8 cellular contexts compared by ENCODE assay signal in genomic region chr12:112130461-112130998, GRCh38.
A peak's percentile ranks its signal among the peaks of the same experiment; 100 is the strongest.
DNase-seq lines count a peak whose midpoint lies in the region; ATAC-seq and TF ChIP-seq lines count a peak whose summit lies in the region.

No MANE protein-coding gene starts in this region.

- in situ Hi-C loops in GM13976 (cut with MboI; ENCODE audit: low sequenced_read_pairs, unreplicated experiment) = no loop called here

- no peak for TF ChIP-seq CTCF in GM13976 (IDR thresholded peaks at IDR 0.05; ENCODE audit: borderline replicate concordance, control extremely low read depth, extremely low read depth, insufficient read depth, missing control alignments)

- peak; percentile 51 for ATAC-seq in HG02798 (IDR thresholded peaks at IDR 0.05; ENCODE audit: poor library complexity, unreplicated experiment)
- ATAC-seq in GM19395 (IDR thresholded peaks at IDR 0.05; ENCODE audit: unreplicated experiment) = no peak
- ATAC-seq in GM19397 (IDR thresholded peaks at IDR 0.05; ENCODE audit: unreplicated experiment) = no peak

- peak overlapping the region; percentile 29 for H3K27ac ChIP-seq in substantia nigra (ENCODE audit: low read depth, low read length, poor library complexity, severe bottlenecking)

- peak; percentile 55 for DNase-seq in GM13976 (ENCODE audit: low spot score)
- peak; percentile 89 for DNase-seq in SIG-M5 treated with dmso at 0.1 percent for 504 hours (lab: John Stamatoyannopoulos, UW; ENCODE audit: unreplicated experiment)
- peak; percentile 32 for DNase-seq in globus pallidus (ENCODE audit: low spot score)
- no peak for DNase-seq in substantia nigra (lab: John Stamatoyannopoulos, UW)
- no peak for DNase-seq in HCEC 1CT

Comparison
In these comparisons a context has a peak if more than half of its experiments do, and no peak if none do; other contexts are left out.
1. DNase-seq: peak in GM13976 (single experiment), SIG-M5 treated with dmso at 0.1 percent for 504 hours (single experiment) and globus pallidus (single experiment); none in substantia nigra (0 of 49) and HCEC 1CT (single experiment).